ENCODE assay signal across 8 cellular contexts in genomic region chr7:151085691-151086620, GRCh38. TPM values are rescaled to one million over a fixed set of nuclear protein-coding genes. Genes with fewer than 3 reads are reported as not detected.
DNase-seq lines count a peak whose midpoint lies in the region; ATAC-seq and TF ChIP-seq lines count a peak whose summit lies in the region.

Gene AGAP3 (plus strand): TSS chr7:151086475. CDS start chr7:151086742, 267 bp downstream.

- in situ Hi-C loops in GM13976 (cut with MboI; ENCODE audit: low sequenced_read_pairs, unreplicated experiment), result no loop called here

- peak; percentile 92 for DNase-seq in GM13976 (ENCODE audit: low spot score)
- DNase-seq in NCI-H187 treated with DMSO at 0.1 percent for 48 hours (lab: John Stamatoyannopoulos, UW), result peak; percentile 19
- peak; percentile 59 for DNase-seq in T-helper 9 cell
- peak; percentile 90 to 94 (median 92) for DNase-seq in body of pancreas
- peak; percentile 82 to 90 for DNase-seq in hippocampal formation (lab: John Stamatoyannopoulos, UW)

- H3K9me3 ChIP-seq in body of pancreas, result no peaks in the 10 kb centered on the region

- 1% methylated on average over 5 to 45 of the region's 84 CpGs for WGBS in body of pancreas, 2 donors

- H3K27ac ChIP-seq in body of pancreas (peak within 1 kb of the TSS; percentile 87 to 92 (median 88)), rectal smooth muscle tissue (ENCODE audit: low read depth, low read length) (peak within 1 kb of the TSS; percentile 94)

- H3K9ac ChIP-seq in rectal smooth muscle tissue (ENCODE audit: low read length), result peak within 1 kb of the TSS; percentile 86

- TF ChIP-seq CTCF in GM13976 (IDR thresholded peaks at IDR 0.05; ENCODE audit: borderline replicate concordance, control extremely low read depth, extremely low read depth, insufficient read depth, missing control alignments) (no peak), body of pancreas (IDR thresholded peaks at IDR 0.05) (no peak)

- peak; percentile 67 to 86 (median 83) for TF ChIP-seq POLR2A in body of pancreas (IDR thresholded peaks at IDR 0.05)

- intact Hi-C loops in body of pancreas (cut with DNase I), result no loop called here

- H3K4me1 ChIP-seq in body of pancreas, result peaks cover 79% of the 10 kb centered on the region
- peaks cover 47% of the 10 kb centered on the region for H3K4me1 ChIP-seq in rectal smooth muscle tissue (ENCODE audit: control insufficient read depth, insufficient read depth, low read length)

- H3K4me3 ChIP-seq in body of pancreas (peak within 1 kb of the TSS; percentile 83 to 84), rectal smooth muscle tissue (ENCODE audit: low read length) (peak within 1 kb of the TSS; percentile 90)

- peak; percentile 44 for ATAC-seq in HG02642 (IDR thresholded peaks at IDR 0.05; ENCODE audit: poor library complexity, unreplicated experiment)
- peak; percentile 71 for ATAC-seq in body of pancreas
- ATAC-seq in GM18870 (IDR thresholded peaks at IDR 0.05; ENCODE audit: unreplicated experiment), result no peak

- H3K27me3 ChIP-seq in body of pancreas, result no peaks in the 10 kb centered on the region
- H3K27me3 ChIP-seq in rectal smooth muscle tissue (ENCODE audit: control insufficient read depth, insufficient read depth, low read length), result no peaks in the 10 kb centered on the region

- H3K36me3 ChIP-seq in body of pancreas (replicated peaks in 1 of 2; ENCODE audit: insufficient read depth in 1 of 2, low read depth in 2 of 2), result no peaks in the 10 kb centered on the region
- H3K36me3 ChIP-seq in rectal smooth muscle tissue (ENCODE audit: control insufficient read depth, insufficient read depth, low read length), result no peaks in the 10 kb centered on the region

RNA-seq across cellular contexts. Expression of gene AGAP3, which starts in this region (rescaled TPM):
- total RNA-seq in body of pancreas, result 100 to 1,000 TPM in 1 of 2 donors, 10 to 100 TPM in 1; 45.4 to 104 TPM

Comparison
In these comparisons a context has a peak if more than half of its experiments do, and no peak if none do; other contexts are left out.
1. DNase-seq: peak in every context shown above with its lines; median percentile 92 in GM13976; 92 in body of pancreas; 86 in hippocampal formation; 59 in T-helper 9 cell; 19 in NCI-H187 treated with DMSO at 0.1 percent for 48 hours.